7 cellular contexts compared by ENCODE assay signal in the genomic region with DNA sequence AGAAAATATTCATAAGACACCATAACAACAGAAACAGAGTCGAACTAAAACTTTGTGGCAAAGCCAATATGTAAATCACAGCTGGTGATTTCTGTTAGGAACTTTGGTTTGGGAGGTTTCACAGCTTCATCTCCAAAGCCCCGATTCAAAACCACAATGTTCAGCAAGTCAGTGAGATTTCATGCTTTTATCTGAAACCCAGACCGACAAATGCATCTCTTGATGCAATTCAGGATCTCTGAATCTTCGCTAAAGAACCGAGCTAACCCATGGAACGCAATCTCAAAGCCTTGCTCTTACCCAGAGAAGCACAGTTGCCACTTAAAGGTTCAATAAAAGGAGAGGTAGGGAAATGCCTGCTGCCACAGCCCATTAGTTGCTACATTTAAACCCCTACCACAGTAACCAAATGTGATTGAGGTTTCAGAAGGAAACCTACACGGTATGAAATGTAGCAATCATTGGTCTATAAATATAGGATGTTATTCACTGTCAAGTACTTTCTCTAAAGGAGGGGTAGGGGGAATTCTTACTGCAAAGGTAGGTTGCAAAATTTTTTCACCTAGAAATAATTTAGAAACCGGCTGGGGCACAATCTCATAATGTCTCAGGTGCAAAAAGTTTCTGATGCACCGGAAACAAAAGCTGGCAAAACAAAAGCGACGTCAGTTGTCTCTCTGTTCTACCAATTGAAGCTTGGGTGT.
DNase-seq lines count a peak whose midpoint lies in the region; ATAC-seq and TF ChIP-seq lines count a peak whose summit lies in the region.

No MANE protein-coding gene starts in this region.

- BruUV-seq in Panc1 (replicated peaks; lab: Mats Ljungman, UMichigan), result no TSS peak

- H3K9me3 ChIP-seq in Panc1 (ENCODE audit: control insufficient read depth, insufficient read depth, low read depth, low read length) (no peaks in the 10 kb centered on the region), trophoblast cell (ENCODE audit: insufficient read depth, low read depth, low read length) (no peaks in the 10 kb centered on the region), gastrocnemius medialis (no peaks in the 10 kb centered on the region)

- no peaks in the 10 kb centered on the region for H3K79me1 ChIP-seq in trophoblast cell (ENCODE audit: low read length)

- no peak overlapping the region for H3K9ac ChIP-seq in trophoblast cell (ENCODE audit: low read length)

- no peak overlapping the region for H2AK5ac ChIP-seq in trophoblast cell (ENCODE audit: low read length)

- H2AFZ ChIP-seq in trophoblast cell (ENCODE audit: insufficient read depth, low read length, poor library complexity), result no peak overlapping the region

- H3K27me3 ChIP-seq in Panc1 (ENCODE audit: control insufficient read depth, insufficient read depth, low read length) (no peaks in the 10 kb centered on the region), trophoblast cell (ENCODE audit: insufficient read depth, low read length) (no peaks in the 10 kb centered on the region), gastrocnemius medialis (peaks cover 5 to 10% (median 8%) of the 10 kb centered on the region in 3 donors)

- H2BK5ac ChIP-seq in trophoblast cell (ENCODE audit: low read depth, low read length, poor library complexity), result no peak overlapping the region

- no peak overlapping the region for H4K91ac ChIP-seq in trophoblast cell (ENCODE audit: low read depth, low read length)

- no peaks in the 10 kb centered on the region for H3K79me2 ChIP-seq in trophoblast cell (ENCODE audit: control insufficient read depth, insufficient read depth, low read length, poor library complexity)

- H2BK120ac ChIP-seq in trophoblast cell (ENCODE audit: insufficient read depth, low read length, poor library complexity), result no peak overlapping the region

- H3K27ac ChIP-seq in Panc1 (ENCODE audit: low read length) (peak overlapping the region; percentile 42; the same call in 1 of the 2 replicates), trophoblast cell (ENCODE audit: low read depth, low read length) (no peak overlapping the region), gastrocnemius medialis (no peak overlapping the region)

- H3K14ac ChIP-seq in trophoblast cell (ENCODE audit: low read length), result no peak overlapping the region

- no peak for DNase-seq in Panc1 (ENCODE audit: low read depth, low spot score)
- peak; percentile 13 to 70 for DNase-seq in trophoblast cell
- DNase-seq in HUDEP-2 (lab: John Stamatoyannopoulos, UW; ENCODE audit: unreplicated experiment in 76 of 76), result no peak
- DNase-seq in gastrocnemius medialis, result no peak
- no peak for DNase-seq in T1000 (lab: John Stamatoyannopoulos, UW)

- WGBS in trophoblast cell (ENCODE audit: extremely low coverage, insufficient coverage, insufficient read length), result no CpG with 5 or more reads among the region's 11 CpGs

- no peak for TF ChIP-seq POLR2A in gastrocnemius medialis (IDR thresholded peaks at IDR 0.05)

- ATAC-seq in GM18909 (IDR thresholded peaks at IDR 0.05; ENCODE audit: poor library complexity, unreplicated experiment) (peak; percentile 62), HG02642 (IDR thresholded peaks at IDR 0.05; ENCODE audit: poor library complexity, unreplicated experiment) (peak; percentile 56), Panc1 (no peak), gastrocnemius medialis (no peak)

- no peaks in the 10 kb centered on the region for H3K36me3 ChIP-seq in Panc1 (ENCODE audit: control insufficient read depth, insufficient read depth, low read length)
- H3K36me3 ChIP-seq in trophoblast cell (ENCODE audit: control insufficient read depth in 1 of 2, insufficient read depth in 2 of 2, low read length in 2 of 2), result no peaks in the 10 kb centered on the region
- no peaks in the 10 kb centered on the region for H3K36me3 ChIP-seq in gastrocnemius medialis

- no peak overlapping the region for H3K18ac ChIP-seq in trophoblast cell (ENCODE audit: low read length)

- H3K4me1 ChIP-seq in Panc1 (ENCODE audit: control insufficient read depth, insufficient read depth, low read length) (peaks cover 2% of the 10 kb centered on the region; the same call in 1 of the 2 replicates), trophoblast cell (ENCODE audit: control insufficient read depth in 1 of 2, insufficient read depth in 2 of 2, low read length in 2 of 2) (no peaks in the 10 kb centered on the region), gastrocnemius medialis (peaks cover 2 to 6% of the 10 kb centered on the region in 2 donors)

- intact Hi-C loops in Panc1 (cut with micrococcal nuclease; ENCODE audit: unreplicated experiment), result no loop called here
- intact Hi-C loops in gastrocnemius medialis (cut with DNase I; ENCODE audit: low total_unique reads), result no loop called here

- in situ Hi-C loops in Panc1 (cut with HindIII; ENCODE audit: low pct_unique_long_range_greater_than_20kb, low sequenced_read_pairs), result no loop called here
- in situ Hi-C loops in gastrocnemius medialis (cut with MboI; ENCODE audit: low sequenced_read_pairs in 4 of 4), result no loop called here

- no peak overlapping the region for H4K12ac ChIP-seq in trophoblast cell (ENCODE audit: low read depth, low read length)

- H3K4me3 ChIP-seq in Panc1 (ENCODE audit: low read depth in 2 of 2, low read length in 2 of 2) (no peak overlapping the region), trophoblast cell (ENCODE audit: low read depth, low read length) (no peak overlapping the region), gastrocnemius medialis (peak overlapping the region in 1 of 4 donors; percentile 28)

- no peak overlapping the region for H4K8ac ChIP-seq in trophoblast cell (ENCODE audit: low read depth, low read length)

- CTCF ChIA-PET in Panc1 (lab: Charles Lee), result no interaction called here

- TF ChIP-seq CTCF in Panc1 (IDR thresholded peaks at IDR 0.05) (no peak), gastrocnemius medialis (IDR thresholded peaks at IDR 0.05 in 4 of 5, conservative IDR thresholded peaks at IDR 0.05 in 1 of 5) (no peak)

- POLR2A ChIA-PET in Panc1 (lab: Charles Lee), result no interaction called here

- H2BK12ac ChIP-seq in trophoblast cell (ENCODE audit: low read length), result no peak overlapping the region

- H3K4ac ChIP-seq in trophoblast cell (ENCODE audit: low read depth, low read length), result no peak overlapping the region

- no peak overlapping the region for H3K23ac ChIP-seq in trophoblast cell (ENCODE audit: low read length)

- no peak overlapping the region for H3K4me2 ChIP-seq in trophoblast cell (ENCODE audit: low read length)

Comparison
In these comparisons a context has a peak if more than half of its experiments do, and no peak if none do; other contexts are left out.
1. ATAC-seq: peak in GM18909 (single experiment) and HG02642 (single experiment); none in Panc1 (single experiment) and gastrocnemius medialis (0 of 2).
2. DNase-seq: peak in trophoblast cell (2 of 2); none in Panc1 (single experiment), HUDEP-2 (0 of 76), gastrocnemius medialis (0 of 2) and T1000 (single experiment).